Comparison of ENCODE assay signal across 8 cellular contexts in genomic region chr6:46129301-46129633, GRCh38. TPM values are rescaled to one million over a fixed set of nuclear protein-coding genes. Genes with fewer than 3 reads are reported as not detected.
DNase-seq lines count a peak whose midpoint lies in the region; ATAC-seq and TF ChIP-seq lines count a peak whose summit lies in the region.

No MANE protein-coding gene starts in this region.

- no peaks in the 10 kb centered on the region for H3K79me2 ChIP-seq in ACC112 (ENCODE audit: control insufficient read depth, insufficient read depth, low read length, unreplicated experiment)

- no peaks in the 10 kb centered on the region for H3K9me3 ChIP-seq in mononuclear cell (ENCODE audit: low read depth, low read length)

- in situ Hi-C loops in brain microvascular endothelial cell (cut with HindIII; ENCODE audit: low pct_ligation_motif_present, low sequenced_read_pairs) = no loop called here

- no peaks in the 10 kb centered on the region for H3K4me1 ChIP-seq in ACC112 (ENCODE audit: control insufficient read depth, insufficient read depth, low read length, unreplicated experiment)
- peaks cover 28% of the 10 kb centered on the region for H3K4me1 ChIP-seq in mononuclear cell (ENCODE audit: insufficient read depth, low read length)

- ATAC-seq in GM19328 (IDR thresholded peaks at IDR 0.05; ENCODE audit: unreplicated experiment) (peak; percentile 4), HG03520 (IDR thresholded peaks at IDR 0.05; ENCODE audit: unreplicated experiment) (peak; percentile 7)

- H3K4me3 ChIP-seq in ACC112 (ENCODE audit: low read depth, low read length) = peak overlapping the region; percentile 80
- peak overlapping the region; percentile 57 for H3K4me3 ChIP-seq in brain microvascular endothelial cell (ENCODE audit: low read depth, low read length)
- peak overlapping the region; percentile 72 for H3K4me3 ChIP-seq in mononuclear cell (ENCODE audit: low read length)

- H2AFZ ChIP-seq in ACC112 (ENCODE audit: low read length, unreplicated experiment) = peak overlapping the region; percentile 55

- no peak for DNase-seq in brain microvascular endothelial cell
- DNase-seq in NCI-H526 treated with DMSO at 0.1 percent for 48 hours (lab: John Stamatoyannopoulos, UW) = no peak
- no peak for DNase-seq in NCI-H774 (lab: John Stamatoyannopoulos, UW)
- DNase-seq in posterior vena cava (ENCODE audit: low spot score) = no peak

- H3K27ac ChIP-seq in ACC112 (ENCODE audit: low read depth, low read length) (no peak overlapping the region), brain microvascular endothelial cell (no peak overlapping the region)

- no peak for TF ChIP-seq CTCF in brain microvascular endothelial cell (IDR thresholded peaks at IDR 0.05; ENCODE audit: low read depth, low read length, missing control alignments)

- H3K36me3 ChIP-seq in ACC112 (ENCODE audit: insufficient read depth, low read length) = no peaks in the 10 kb centered on the region
- no peaks in the 10 kb centered on the region for H3K36me3 ChIP-seq in brain microvascular endothelial cell (replicated peaks)

- H3K27me3 ChIP-seq in ACC112 (ENCODE audit: insufficient read depth, low read length) (peaks cover 47% of the 10 kb centered on the region), brain microvascular endothelial cell (replicated peaks) (peaks cover 6% of the 10 kb centered on the region), mononuclear cell (ENCODE audit: insufficient read depth, low read length) (no peaks in the 10 kb centered on the region)

- intact Hi-C loops in posterior vena cava (cut with DNase I) = no loop called here

RNA-seq across cellular contexts. Expression of gene ENPP4, which starts 0.5 kb away (rescaled TPM):
- total RNA-seq in mononuclear cell (17.5 TPM), posterior vena cava (10 to 100 TPM; 11.7 to 14.6 TPM)

RNA-seq across cellular contexts. Expression of gene ENPP5, which starts 41.5 kb away (rescaled TPM):
- total RNA-seq in mononuclear cell (0.42 TPM), posterior vena cava (1 to 10 TPM in 1 of 2 donors, under 1 TPM in 1; 0.71 to 1.0 TPM)
